In genomic region chr21:24200052-24200451, GRCh38 we compare ENCODE assay signal across 24 cellular contexts.
DNase-seq lines count a peak whose midpoint lies in the region; ATAC-seq, FAIRE-seq and TF ChIP-seq lines count a peak whose summit lies in the region.
"Had no signal": no experiment of that assay in that cellular context is flagged by ENCODE, and none has a peak within 500 bp of the region (broad histone marks: within the 10 kb centered on the region; RNA-seq: fewer than 3 reads in every experiment).

No MANE protein-coding gene starts in this region.

- FAIRE-seq in frontal cortex (lab: Jason Lieb, UNC) = no peak

- TF ChIP-seq POLR2A in GM18505 (IDR thresholded peaks at IDR 0.05; ENCODE audit: borderline replicate concordance, extremely low read depth, insufficient read depth, insufficient read length) = no peak

- TF ChIP-seq CTCF in Calu3 (IDR thresholded peaks at IDR 0.05; ENCODE audit: unreplicated experiment) = no peak

- H3K36me3 Mint-ChIP-seq in Calu3 (ENCODE audit: insufficient read depth, unreplicated experiment) = no peaks in the 10 kb centered on the region
- H3K36me3 Mint-ChIP-seq in activated CD8-positive, alpha-beta T cell treated with anti-CD3 and anti-CD28 coated beads, Interleukin-2, amount 10 ng/mL, durations not matched to agents 7 days and 5 days (ENCODE audit: low read depth) = no peaks in the 10 kb centered on the region
- H3K36me3 Mint-ChIP-seq: activated naive CD4-positive, alpha-beta T cell treated with anti-CD3 and anti-CD28 coated beads, Interleukin-2, amount 50 U/mL, for 72 hours; brain had no signal

- no peak overlapping the region for H3K27ac Mint-ChIP-seq in Calu3 (ENCODE audit: unreplicated experiment)
- no peak overlapping the region for H3K27ac Mint-ChIP-seq in activated CD8-positive, alpha-beta T cell treated with anti-CD3 and anti-CD28 coated beads, Interleukin-2, amount 10 ng/mL, durations not matched to agents 7 days and 5 days
- H3K27ac Mint-ChIP-seq: activated CD8-positive, alpha-beta T cell treated with anti-CD3 and anti-CD28 coated beads for 36 hours; activated naive CD4-positive, alpha-beta T cell treated with anti-CD3 and anti-CD28 coated beads, Interleukin-2, amount 50 U/mL, for 72 hours; brain; GM23338; T-helper 17 cell had no signal

- H3K4me3 Mint-ChIP-seq in Calu3 (ENCODE audit: low read depth, unreplicated experiment) = no peak overlapping the region
- H3K4me3 Mint-ChIP-seq in activated CD8-positive, alpha-beta T cell treated with anti-CD3 and anti-CD28 coated beads, Interleukin-2, amount 10 ng/mL, durations not matched to agents 7 days and 5 days = no peak overlapping the region
- H3K4me3 Mint-ChIP-seq: activated CD8-positive, alpha-beta T cell treated with anti-CD3 and anti-CD28 coated beads for 36 hours; activated T-cell treated with anti-CD3 and anti-CD28 coated beads, Interleukin-2, amount 50 U/mL, for 4 hours; brain; GM23338; T-helper 17 cell had no signal

- no TSS peak for BruUV-seq in Calu3 (replicated peaks; lab: Mats Ljungman, UMichigan)

- POLR2A ChIA-PET in activated CD8-positive, alpha-beta T cell treated with anti-CD3 and anti-CD28 coated beads, Interleukin-2, amount 10 ng/mL, durations not matched to agents 7 days and 5 days (lab: Charles Lee) = no interaction called here

- intact Hi-C loops in Calu3 (cut with micrococcal nuclease; ENCODE audit: unreplicated experiment) = no loop called here

- DNase-seq in putamen (ENCODE audit: low spot score) = no peak
- no peak for DNase-seq in frontal cortex (ENCODE audit: low spot score in 2 of 2)
- no peak for DNase-seq in Calu3
- no peak for DNase-seq in activated CD8-positive, alpha-beta T cell treated with anti-CD3 and anti-CD28 coated beads, Interleukin-2, amount 10 ng/mL, durations not matched to agents 7 days and 5 days
- DNase-seq: activated CD8-positive, alpha-beta T cell treated with anti-CD3 and anti-CD28 coated beads for 36 hours; activated T-cell treated with anti-CD3 and anti-CD28 coated beads, Interleukin-2, amount 50 U/mL, for 4 hours; BE2C; Caco-2; colonic mucosa; Karpas-422; lower lobe of right lung; NCI-H1092; NCI-H510A treated with DMSO at 0.1 percent for 48 hours; nucleus accumbens; SHP77 treated with DMSO at 0.1 percent for 48 hours; T-helper 17 cell; tibial artery had no signal

- no peaks in the 10 kb centered on the region for H3K27me3 Mint-ChIP-seq in Calu3 (ENCODE audit: unreplicated experiment)
- H3K27me3 Mint-ChIP-seq in activated CD8-positive, alpha-beta T cell treated with anti-CD3 and anti-CD28 coated beads, Interleukin-2, amount 10 ng/mL, durations not matched to agents 7 days and 5 days (ENCODE audit: low read depth) = no peaks in the 10 kb centered on the region
- H3K27me3 Mint-ChIP-seq: activated CD8-positive, alpha-beta T cell treated with anti-CD3 and anti-CD28 coated beads for 36 hours; T-helper 17 cell had no signal

- no peaks in the 10 kb centered on the region for H3K4me1 Mint-ChIP-seq in Calu3 (ENCODE audit: low read depth, unreplicated experiment)
- H3K4me1 Mint-ChIP-seq in activated CD8-positive, alpha-beta T cell treated with anti-CD3 and anti-CD28 coated beads, Interleukin-2, amount 10 ng/mL, durations not matched to agents 7 days and 5 days (ENCODE audit: low read depth) = no peaks in the 10 kb centered on the region
- H3K4me1 Mint-ChIP-seq: brain, GM23338, T-helper 17 cell had no signal

- CTCF ChIA-PET in Calu3 (lab: Charles Lee) = no interaction called here
- CTCF ChIA-PET in activated CD8-positive, alpha-beta T cell treated with anti-CD3 and anti-CD28 coated beads, Interleukin-2, amount 10 ng/mL, durations not matched to agents 7 days and 5 days (lab: Charles Lee) = no interaction called here

- peak; percentile 84 for ATAC-seq in GM18505 (IDR thresholded peaks at IDR 0.05; ENCODE audit: unreplicated experiment)
- ATAC-seq in GM19452 (IDR thresholded peaks at IDR 0.05; ENCODE audit: unreplicated experiment) = peak; percentile 69
- peak; percentile 75 for ATAC-seq in HG02759 (IDR thresholded peaks at IDR 0.05; ENCODE audit: unreplicated experiment)
- ATAC-seq in HG03457 (IDR thresholded peaks at IDR 0.05; ENCODE audit: unreplicated experiment) = peak; percentile 53
- no peak for ATAC-seq in activated CD8-positive, alpha-beta T cell treated with anti-CD3 and anti-CD28 coated beads, Interleukin-2, amount 10 ng/mL, durations not matched to agents 7 days and 5 days
- ATAC-seq: activated CD8-positive, alpha-beta T cell treated with anti-CD3 and anti-CD28 coated beads for 36 hours; activated naive CD4-positive, alpha-beta T cell treated with anti-CD3 and anti-CD28 coated beads, Interleukin-2, amount 50 U/mL, for 72 hours; activated T-cell treated with anti-CD3 and anti-CD28 coated beads, Interleukin-2, amount 50 U/mL, for 4 hours; GM23338; lower lobe of right lung; T-helper 17 cell had no signal

- H3K9me3 Mint-ChIP-seq in Calu3 (ENCODE audit: low read depth, unreplicated experiment) = peaks cover 5% of the 10 kb centered on the region
- no peaks in the 10 kb centered on the region for H3K9me3 Mint-ChIP-seq in activated CD8-positive, alpha-beta T cell treated with anti-CD3 and anti-CD28 coated beads, Interleukin-2, amount 10 ng/mL, durations not matched to agents 7 days and 5 days (ENCODE audit: insufficient read depth)
- H3K9me3 Mint-ChIP-seq: activated CD8-positive, alpha-beta T cell treated with anti-CD3 and anti-CD28 coated beads for 36 hours; activated naive CD4-positive, alpha-beta T cell treated with anti-CD3 and anti-CD28 coated beads, Interleukin-2, amount 50 U/mL, for 72 hours; activated T-cell treated with anti-CD3 and anti-CD28 coated beads, Interleukin-2, amount 50 U/mL, for 4 hours had no signal
